9 cellular contexts compared by ENCODE assay signal in genomic region chr16:79768594-79768993, GRCh38.
A peak's percentile ranks its signal among the peaks of the same experiment; 100 is the strongest.
DNase-seq lines count a peak whose midpoint lies in the region; ATAC-seq and TF ChIP-seq lines count a peak whose summit lies in the region.
"Had no signal": no experiment of that assay in that cellular context is flagged by ENCODE, and none has a peak within 500 bp of the region (broad histone marks: within the 10 kb centered on the region; RNA-seq: fewer than 3 reads in every experiment).

No MANE protein-coding gene starts in this region.

- H3K4me1 Mint-ChIP-seq in MCF 10A (ENCODE audit: insufficient read depth, unreplicated experiment) (peaks cover 10% of the 10 kb centered on the region), neural crest cell (peaks cover 34% of the 10 kb centered on the region)

- no peaks in the 10 kb centered on the region for H3K9me3 ChIP-seq in breast epithelium
- H3K9me3 ChIP-seq in uterus = no peaks in the 10 kb centered on the region

- intact Hi-C loops in breast epithelium (cut with DNase I; ENCODE audit: low total_unique reads) = no loop called here
- intact Hi-C loops in MCF 10A (cut with micrococcal nuclease) = no loop called here
- intact Hi-C loops in uterus (cut with DNase I; ENCODE audit: low total_unique reads) = no loop called here

- H3K9me3 Mint-ChIP-seq in MCF 10A (ENCODE audit: unreplicated experiment) = no peaks in the 10 kb centered on the region
- no peaks in the 10 kb centered on the region for H3K9me3 Mint-ChIP-seq in neural crest cell

- BruUV-seq in MCF 10A (replicated peaks; lab: Mats Ljungman, UMichigan) = no TSS peak

- peak overlapping the region; percentile 8 to 58 (median 44) for H3K4me3 ChIP-seq in breast epithelium
- peak overlapping the region; percentile 34 for H3K4me3 ChIP-seq in epithelial cell of proximal tubule (ENCODE audit: low read depth, low read length)
- H3K4me3 ChIP-seq in uterus = peak overlapping the region in 1 of 2 donors; percentile 24

- no peak for TF ChIP-seq CTCF in breast epithelium (IDR thresholded peaks at IDR 0.05)
- TF ChIP-seq CTCF in MCF 10A (IDR thresholded peaks at IDR 0.05; ENCODE audit: unreplicated experiment) = no peak
- TF ChIP-seq CTCF in epithelial cell of proximal tubule (conservative IDR thresholded peaks at IDR 0.05; ENCODE audit: low read depth, low read length) = no peak
- no peak for TF ChIP-seq CTCF in neural crest cell (conservative IDR thresholded peaks at IDR 0.05)
- TF ChIP-seq CTCF in uterus (IDR thresholded peaks at IDR 0.05) = no peak

- DNase-seq in breast epithelium (ENCODE audit: low spot score in 2 of 2) (no peak), MCF 10A (ENCODE audit: unreplicated experiment) (no peak), epithelial cell of proximal tubule (ENCODE audit: low read depth) (no peak), neural crest cell (ENCODE audit: low read depth, low spot score) (no peak), uterus (no peak), DMS 273 (lab: John Stamatoyannopoulos, UW; ENCODE audit: unreplicated experiment) (no peak), UCSD-AML1 (lab: John Stamatoyannopoulos, UW; ENCODE audit: unreplicated experiment) (no peak)

- H3K27ac Mint-ChIP-seq in MCF 10A (ENCODE audit: low read depth, unreplicated experiment) = no peak overlapping the region
- no peak overlapping the region for H3K27ac Mint-ChIP-seq in neural crest cell (ENCODE audit: unreplicated experiment)

- H3K36me3 Mint-ChIP-seq in MCF 10A (ENCODE audit: insufficient read depth, unreplicated experiment) (no peaks in the 10 kb centered on the region), neural crest cell (ENCODE audit: low read depth) (no peaks in the 10 kb centered on the region)

- H3K36me3 ChIP-seq in breast epithelium (no peaks in the 10 kb centered on the region), uterus (no peaks in the 10 kb centered on the region)
- H3K36me3 ChIP-seq: brain microvascular endothelial cell had no signal

- no peak for ATAC-seq in HG03045 (IDR thresholded peaks at IDR 0.05; ENCODE audit: unreplicated experiment)

- H3K27me3 ChIP-seq in breast epithelium (no peaks in the 10 kb centered on the region), uterus (no peaks in the 10 kb centered on the region)
- H3K27me3 ChIP-seq: brain microvascular endothelial cell had no signal

- H3K4me1 ChIP-seq in breast epithelium = peaks cover 0 to 14% of the 10 kb centered on the region in 2 donors
- H3K4me1 ChIP-seq in uterus = no peaks in the 10 kb centered on the region

- peak overlapping the region; percentile 88 to 94 for H3K27ac ChIP-seq in breast epithelium
- H3K27ac ChIP-seq in uterus = peak overlapping the region; percentile 87 to 96
- H3K27ac ChIP-seq: brain microvascular endothelial cell had no signal

- CTCF ChIA-PET in MCF 10A (lab: Yijun Ruan, JAX) = interaction anchor here (0.6 to 1.0 kb wide), 6 partner anchors 12 to 665 kb away, joined by 3 to 4 read pairs (median 3); no protein-coding TSS in a partner anchor

- TF ChIP-seq POLR2A in breast epithelium (IDR thresholded peaks at IDR 0.05) (no peak), uterus (IDR thresholded peaks at IDR 0.05) (no peak)

- POLR2A ChIA-PET in MCF 10A (lab: Yijun Ruan, JAX) = interaction anchor here (0.5 to 2.2 kb wide), 5 partner anchors 8 to 935 kb away, joined by 3 to 10 read pairs (median 3); no protein-coding TSS in a partner anchor

- no peaks in the 10 kb centered on the region for H3K27me3 Mint-ChIP-seq in MCF 10A (ENCODE audit: insufficient read depth, unreplicated experiment)
- H3K27me3 Mint-ChIP-seq in neural crest cell (ENCODE audit: low read depth) = no peaks in the 10 kb centered on the region

- H3K4me3 Mint-ChIP-seq in MCF 10A (ENCODE audit: unreplicated experiment) (no peak overlapping the region), neural crest cell (peak overlapping the region; percentile 90)
